Comparison of ENCODE assay signal across 29 cellular contexts in the genomic region with DNA sequence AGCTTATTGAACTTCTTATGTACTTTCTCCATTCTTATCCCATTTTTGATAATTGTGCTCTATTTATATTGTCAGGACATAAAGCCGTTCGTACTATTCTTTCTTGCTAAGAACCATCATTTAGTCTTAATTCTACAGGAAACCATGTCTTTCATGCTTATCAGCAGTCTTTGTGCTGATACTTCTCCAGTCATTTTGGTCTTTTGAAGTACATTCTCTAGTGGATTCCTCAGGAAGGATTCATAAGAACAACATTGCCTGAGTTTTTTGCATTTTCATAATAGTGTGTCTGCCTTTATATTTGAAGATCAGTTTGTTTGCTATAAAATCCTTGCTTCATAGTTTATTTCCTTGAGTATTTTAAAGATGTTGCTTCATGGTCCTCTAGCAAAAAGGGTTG.
"Had no signal": no experiment of that assay in that cellular context is flagged by ENCODE, and none has a peak within 500 bp of the region (broad histone marks: within the 10 kb centered on the region; RNA-seq: fewer than 3 reads in every experiment).

No MANE protein-coding gene starts in this region.

- H3K4me3 ChIP-seq: body of pancreas, SK-N-MC had no signal

- H3K4me1 ChIP-seq: body of pancreas had no signal

- H3K27ac ChIP-seq: body of pancreas, SK-N-MC, VCaP had no signal

- H3K9me3 ChIP-seq: body of pancreas had no signal

- H3K27me3 ChIP-seq: body of pancreas had no signal

- ATAC-seq: activated naive CD4-positive, alpha-beta T cell treated with anti-CD3 and anti-CD28 coated beads, Interleukin-2, amount 50 U/mL, for 72 hours; activated naive CD8-positive, alpha-beta T cell treated with anti-CD3 and anti-CD28 coated beads, Interleukin-2, amount 50 U/mL, for 24 hours; activated T-cell treated with anti-CD3 and anti-CD28 coated beads, Interleukin-2, amount 50 U/mL, for 4 hours; body of pancreas; Panc1; Right ventricle myocardium inferior; T-cell had no signal

- DNase-seq: activated CD4-positive, alpha-beta memory T cell treated with anti-CD3 and anti-CD28 coated beads for 36 hours; activated CD4-positive, alpha-beta T cell treated with anti-CD3 and anti-CD28 coated beads, Interleukin-2, amount 10 ng/mL, durations not matched to agents 7 days and 5 days; activated CD4-positive, CD25-positive, alpha-beta regulatory T cell; activated CD8-positive, alpha-beta memory T cell treated with anti-CD3 and anti-CD28 coated beads for 24 hours; activated effector memory CD4-positive, alpha-beta T cell treated with anti-CD3 and anti-CD28 coated beads, Interleukin-2, amount 50 U/mL, for 16 hours; activated naive CD4-positive, alpha-beta T cell treated with Interleukin-2 at 50 U/mL for 16 hours; activated naive CD8-positive, alpha-beta T cell treated with anti-CD3 and anti-CD28 coated beads, Interleukin-2, amount 50 U/mL, for 24 hours; activated T-cell treated with anti-CD3 and anti-CD28 coated beads, Interleukin-2, amount 50 U/mL, for 4 hours; body of pancreas; Karpas-422; MM.1S; NCI-H1105; NCI-H1436; NCI-H1694 treated with DMSO at 0.1 percent for 48 hours; NCI-H2029 treated with DMSO at 0.1 percent for 48 hours; NCI-H345; NCI-H510A; NCI-H526 treated with DMSO at 0.1 percent for 48 hours; NK-92 treated with Interleukin-12 subunit alpha and Interleukin-12 subunit beta, amount 100 ng/mL, for 24 hours; OCI-M1; RPMI8226; T-cell; T-helper 2 cell; T1000 had no signal
